25 cellular contexts compared by ENCODE assay signal in the genomic region with DNA sequence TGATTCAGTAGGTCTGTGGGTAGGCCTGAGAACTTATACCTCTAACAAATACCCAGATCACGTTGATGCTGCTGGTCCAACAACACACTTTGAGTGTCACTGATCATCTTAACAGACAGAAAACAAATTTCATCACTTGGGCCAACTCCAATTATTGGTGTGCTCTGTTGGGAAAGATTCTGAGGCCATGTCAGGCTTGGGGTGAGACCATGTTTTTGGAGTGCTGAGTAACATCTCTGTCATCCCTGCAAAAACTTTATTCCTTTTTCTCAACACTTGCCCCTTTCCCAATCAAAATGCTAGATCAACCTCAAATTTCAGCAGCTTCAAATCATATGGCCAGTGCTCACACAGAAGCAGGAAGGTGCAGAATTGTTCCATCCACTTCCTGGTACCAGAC.
DNase-seq lines count a peak whose midpoint lies in the region; ATAC-seq and TF ChIP-seq lines count a peak whose summit lies in the region.
"Had no signal": no experiment of that assay in that cellular context is flagged by ENCODE, and none has a peak within 500 bp of the region (broad histone marks: within the 10 kb centered on the region; RNA-seq: fewer than 3 reads in every experiment).

No MANE protein-coding gene starts in this region.

- intact Hi-C loops in left ventricle myocardium inferior (cut with micrococcal nuclease), result no loop called here
- intact Hi-C loops in Right ventricle myocardium inferior (cut with DNase I), result no loop called here
- intact Hi-C loops in stomach (cut with DNase I; ENCODE audit: low total_unique reads), result no loop called here

- H3K9me3 ChIP-seq in left ventricle myocardium inferior (replicated peaks), result no peaks in the 10 kb centered on the region
- H3K9me3 ChIP-seq in SJCRH30 (replicated peaks), result no peaks in the 10 kb centered on the region
- no peaks in the 10 kb centered on the region for H3K9me3 ChIP-seq in SK-N-SH
- H3K9me3 ChIP-seq in stomach, result no peaks in the 10 kb centered on the region

- no peak for TF ChIP-seq RAD21 in SK-N-SH (IDR thresholded peaks at IDR 0.05; ENCODE audit: low read length)

- H3K27ac Mint-ChIP-seq in chondrocyte (ENCODE audit: unreplicated experiment) (peak overlapping the region; percentile 79), osteocyte (ENCODE audit: unreplicated experiment) (peak overlapping the region; percentile 87)
- H3K27ac Mint-ChIP-seq: IgD-negative memory B cell had no signal

- H3K4me1 ChIP-seq in left ventricle myocardium inferior, result peaks cover 49% of the 10 kb centered on the region
- no peaks in the 10 kb centered on the region for H3K4me1 ChIP-seq in SJCRH30
- H3K4me1 ChIP-seq in SK-N-SH (ENCODE audit: control insufficient read depth in 1 of 2, insufficient read depth in 2 of 2, low read depth in 1 of 2, low read length in 1 of 2), result peaks cover 0 to 4% of the 10 kb centered on the region in 2 experiments; a peak in 2 of 4 replicates
- H3K4me1 ChIP-seq in stomach, result peaks cover 0 to 19% (median 2%) of the 10 kb centered on the region in 4 donors

- H3K9me3 Mint-ChIP-seq in chondrocyte (ENCODE audit: low read depth) (peaks cover 5% of the 10 kb centered on the region), osteocyte (ENCODE audit: unreplicated experiment) (no peaks in the 10 kb centered on the region)
- H3K9me3 Mint-ChIP-seq: IgD-negative memory B cell had no signal

- H3K36me3 Mint-ChIP-seq in chondrocyte (ENCODE audit: low read depth) (no peaks in the 10 kb centered on the region), osteocyte (ENCODE audit: unreplicated experiment) (no peaks in the 10 kb centered on the region)
- H3K36me3 Mint-ChIP-seq: IgD-negative memory B cell had no signal

- H3K27ac ChIP-seq in left ventricle myocardium inferior (replicated peaks), result peak overlapping the region; percentile 56
- no peak overlapping the region for H3K27ac ChIP-seq in SJCRH30
- H3K27ac ChIP-seq in SK-N-SH (ENCODE audit: low read depth in 2 of 2, low read length in 1 of 2), result no peak overlapping the region
- no peak overlapping the region for H3K27ac ChIP-seq in stomach
- H3K27ac ChIP-seq: HL-60, KMS-11, RWPE1 had no signal

- H3K4me3 Mint-ChIP-seq in chondrocyte (ENCODE audit: unreplicated experiment), result no peak overlapping the region
- H3K4me3 Mint-ChIP-seq in osteocyte (ENCODE audit: unreplicated experiment), result no peak overlapping the region
- H3K4me3 Mint-ChIP-seq: IgD-negative memory B cell had no signal

- POLR2A ChIA-PET in SK-N-SH (lab: Yijun Ruan, JAX), result no interaction called here

- ATAC-seq in Right ventricle myocardium inferior, result no peak
- ATAC-seq: Panc1, SK-N-SH treated with all-trans-retinoic acid at 6 μM for 48 hours had no signal

- no peak for TF ChIP-seq POLR2A in stomach (IDR thresholded peaks at IDR 0.05)

- H3K9me2 ChIP-seq in SK-N-SH, result no peaks in the 10 kb centered on the region

- H3K4me2 ChIP-seq in SK-N-SH, result no peak overlapping the region
- H3K4me2 ChIP-seq: KMS-11 had no signal

- peaks cover 22% of the 10 kb centered on the region for H3F3A ChIP-seq in SK-N-SH (replicated peaks; ENCODE audit: insufficient read depth)

- H3K4me3 ChIP-seq in left ventricle myocardium inferior (no peak overlapping the region), SJCRH30 (no peak overlapping the region), SK-N-SH (ENCODE audit: low read depth in 2 of 2, low read length in 1 of 2) (no peak overlapping the region), stomach (no peak overlapping the region)

- H3K79me2 ChIP-seq in SK-N-SH (ENCODE audit: insufficient read depth), result no peaks in the 10 kb centered on the region

- H3K36me3 ChIP-seq in left ventricle myocardium inferior (no peaks in the 10 kb centered on the region), SJCRH30 (no peaks in the 10 kb centered on the region), SK-N-SH (replicated peaks in 1 of 2; ENCODE audit: control insufficient read depth in 1 of 2, insufficient read depth in 2 of 2, low read length in 1 of 2) (no peaks in the 10 kb centered on the region), stomach (no peaks in the 10 kb centered on the region)

- CTCF ChIA-PET in SK-N-SH (lab: Yijun Ruan, JAX), result no interaction called here

- H3K9ac ChIP-seq in SK-N-SH, result no peak overlapping the region
- H3K9ac ChIP-seq: KMS-11 had no signal

- TF ChIP-seq CTCF in left ventricle myocardium inferior (IDR thresholded peaks at IDR 0.05; ENCODE audit: borderline replicate concordance) (no peak), chondrocyte (IDR thresholded peaks at IDR 0.05) (no peak), osteocyte (IDR thresholded peaks at IDR 0.05) (no peak), SK-N-SH (IDR thresholded peaks at IDR 0.05) (no peak), stomach (IDR thresholded peaks at IDR 0.05) (no peak)

- no peaks in the 10 kb centered on the region for H4K20me1 ChIP-seq in SK-N-SH (ENCODE audit: insufficient read depth)

- H2AFZ ChIP-seq in SK-N-SH (ENCODE audit: low read depth), result no peak overlapping the region

- 60% methylated on average over 1 of the region's 1 CpG for WGBS in SK-N-SH (ENCODE audit: low lambda C conversion rate)
- 78 to 100% (median 85%) methylated on average over 1 of the region's 1 CpG for WGBS in stomach, 5 donors

- DNase-seq in left ventricle myocardium inferior (no peak), Right ventricle myocardium inferior (ENCODE audit: missing footprints) (no peak), chondrocyte (ENCODE audit: low spot score) (no peak), osteocyte (ENCODE audit: extremely low spot score, unreplicated experiment) (no peak), SJCRH30 (no peak), SK-N-SH (no peak), stomach (no peak)
- no peak for DNase-seq in activated CD4-positive, alpha-beta T cell treated with anti-CD3 and anti-CD28 coated beads, Interleukin-2, amount 50 U/mL, for 1 hour
- DNase-seq: 8988T, Calu3, NCI-H1092, NCI-H1436, NCI-H187, NCI-H2081 treated with DMSO at 0.1 percent for 48 hours, NCI-H2171, NCI-H226, NCI-H510A, NCI-H69, SIG-M5 had no signal

- H3K27me3 Mint-ChIP-seq in chondrocyte (ENCODE audit: low read depth) (no peaks in the 10 kb centered on the region), osteocyte (ENCODE audit: unreplicated experiment) (no peaks in the 10 kb centered on the region)
- H3K27me3 Mint-ChIP-seq: IgD-negative memory B cell had no signal

- no peaks in the 10 kb centered on the region for H3K27me3 ChIP-seq in left ventricle myocardium inferior (ENCODE audit: low read depth)
- H3K27me3 ChIP-seq in SJCRH30, result peaks cover 3% of the 10 kb centered on the region; the same call in 1 of the 2 replicates
- no peaks in the 10 kb centered on the region for H3K27me3 ChIP-seq in SK-N-SH (ENCODE audit: insufficient read depth)
- no peaks in the 10 kb centered on the region for H3K27me3 ChIP-seq in stomach

- H3K4me1 Mint-ChIP-seq in chondrocyte (ENCODE audit: low read depth), result peaks cover 89% of the 10 kb centered on the region
- H3K4me1 Mint-ChIP-seq in osteocyte (ENCODE audit: unreplicated experiment), result peaks cover 75% of the 10 kb centered on the region
- H3K4me1 Mint-ChIP-seq: IgD-negative memory B cell had no signal

- TF ChIP-seq EP300 in SK-N-SH (IDR thresholded peaks at IDR 0.05; ENCODE audit: borderline replicate concordance in 1 of 2, low read depth in 1 of 2, low read length in 1 of 2) (no peak), stomach (IDR thresholded peaks at IDR 0.05) (no peak)

TF ChIP-seq in SK-N-SH, 30 proteins besides CTCF, POLR2A, EP300 and RAD21:
- TF ChIP-seq FOXJ3 (CRISPR knock-in tag; IDR thresholded peaks at IDR 0.05), result no peak
- TF ChIP-seq POLR2AphosphoS5 (IDR thresholded peaks at IDR 0.05; ENCODE audit: low read depth, low read length), result no peak
- no peak for TF ChIP-seq SIN3A (IDR thresholded peaks at IDR 0.05; ENCODE audit: borderline replicate concordance, low read depth, low read length)
